Comparison of ENCODE assay signal across 9 cellular contexts in genomic region chr7:150451833-150452431, GRCh38. TPM values are rescaled to one million over a fixed set of nuclear protein-coding genes. Genes with fewer than 3 reads are reported as not detected.
DNase-seq lines count a peak whose midpoint lies in the region; ATAC-seq and TF ChIP-seq lines count a peak whose summit lies in the region.
"Had no signal": no experiment of that assay in that cellular context is flagged by ENCODE, and none has a peak within 500 bp of the region (broad histone marks: within the 10 kb centered on the region; RNA-seq: fewer than 3 reads in every experiment).

No MANE protein-coding gene starts in this region.

- H3K4me3 Mint-ChIP-seq in stimulated activated memory B cell treated with anti-CD40 and anti-IgM and Interleukin-4, amounts not matched to agents 10 μg/mL and 1 μg/mL and 100 μg/mL, for 72 hours: peak overlapping the region; percentile 13
- no peak overlapping the region for H3K4me3 Mint-ChIP-seq in chondrocyte (ENCODE audit: unreplicated experiment)

- H3K36me3 Mint-ChIP-seq in stimulated activated memory B cell treated with anti-CD40 and anti-IgM and Interleukin-4, amounts not matched to agents 10 μg/mL and 1 μg/mL and 100 μg/mL, for 72 hours: no peaks in the 10 kb centered on the region
- H3K36me3 Mint-ChIP-seq in chondrocyte (ENCODE audit: low read depth): peaks cover 3% of the 10 kb centered on the region

- TF ChIP-seq CTCF in right atrium auricular region (IDR thresholded peaks at IDR 0.05): no peak
- no peak for TF ChIP-seq CTCF in chondrocyte (IDR thresholded peaks at IDR 0.05)

- H3K4me3 ChIP-seq in right atrium auricular region: peak overlapping the region; percentile 38 to 50

- H3K4me1 Mint-ChIP-seq in stimulated activated memory B cell treated with anti-CD40 and anti-IgM and Interleukin-4, amounts not matched to agents 10 μg/mL and 1 μg/mL and 100 μg/mL, for 72 hours: peaks cover 44% of the 10 kb centered on the region
- H3K4me1 Mint-ChIP-seq in chondrocyte (ENCODE audit: low read depth): peaks cover 6% of the 10 kb centered on the region

- ATAC-seq in GM19452 (IDR thresholded peaks at IDR 0.05; ENCODE audit: unreplicated experiment): peak; percentile 3
- no peak for ATAC-seq in stimulated activated memory B cell treated with anti-CD40 and anti-IgM and Interleukin-4, amounts not matched to agents 10 μg/mL and 1 μg/mL and 100 μg/mL, for 72 hours
- no peak for ATAC-seq in GM19395 (IDR thresholded peaks at IDR 0.05; ENCODE audit: unreplicated experiment)

- H3K4me1 ChIP-seq in right atrium auricular region: peaks cover 0 to 16% of the 10 kb centered on the region in 2 donors

- H3K27me3 Mint-ChIP-seq in stimulated activated memory B cell treated with anti-CD40 and anti-IgM and Interleukin-4, amounts not matched to agents 10 μg/mL and 1 μg/mL and 100 μg/mL, for 72 hours: peaks cover 31% of the 10 kb centered on the region
- H3K27me3 Mint-ChIP-seq in chondrocyte (ENCODE audit: low read depth): peaks cover 28% of the 10 kb centered on the region

- no peaks in the 10 kb centered on the region for H3K36me3 ChIP-seq in right atrium auricular region

- peak overlapping the region; percentile 70 to 73 for H3K27ac ChIP-seq in right atrium auricular region

- no peak overlapping the region for H3K27ac Mint-ChIP-seq in stimulated activated memory B cell treated with anti-CD40 and anti-IgM and Interleukin-4, amounts not matched to agents 10 μg/mL and 1 μg/mL and 100 μg/mL, for 72 hours
- H3K27ac Mint-ChIP-seq in chondrocyte (ENCODE audit: unreplicated experiment): no peak overlapping the region

- peaks cover 0 to 3% of the 10 kb centered on the region in 2 donors for H3K9me3 ChIP-seq in right atrium auricular region

- TF ChIP-seq POLR2A in erythroblast (IDR thresholded peaks at IDR 0.05; ENCODE audit: low read length): no peak

- H3K9me3 Mint-ChIP-seq in stimulated activated memory B cell treated with anti-CD40 and anti-IgM and Interleukin-4, amounts not matched to agents 10 μg/mL and 1 μg/mL and 100 μg/mL, for 72 hours: peaks cover 4% of the 10 kb centered on the region
- H3K9me3 Mint-ChIP-seq in chondrocyte (ENCODE audit: low read depth): peaks cover 4% of the 10 kb centered on the region

- no peaks in the 10 kb centered on the region for H3K27me3 ChIP-seq in right atrium auricular region

- peak; percentile 64 for DNase-seq in activated T-cell treated with anti-CD3 and anti-CD28 coated beads, Interleukin-2, amount 50 U/mL, for 48 hours
- DNase-seq in right atrium auricular region (ENCODE audit: low spot score) (no peak), medulla oblongata (ENCODE audit: extremely low spot score) (no peak), erythroblast (lab: John Stamatoyannopoulos, UW) (no peak), chondrocyte (ENCODE audit: low spot score) (no peak)
- DNase-seq: NCI-H1694 treated with DMSO at 0.1 percent for 48 hours had no signal

RNA-seq across cellular contexts. Expression of gene GIMAP8, which starts 1.5 kb away (rescaled TPM):
- total RNA-seq in right atrium auricular region (1 to 10 TPM; 6.6 to 9.6 TPM), chondrocyte (not detected in 3 replicates)

Comparison
In these comparisons a context has a peak if more than half of its experiments do, and no peak if none do; other contexts are left out.
1. DNase-seq: peak in activated T-cell treated with anti-CD3 and anti-CD28 coated beads, Interleukin-2, amount 50 U/mL, for 48 hours (2 of 2); none in right atrium auricular region (single experiment), medulla oblongata (single experiment), erythroblast (0 of 2) and chondrocyte (single experiment).